In genomic region chr9:7354704-7355103, GRCh38 we compare ENCODE assay signal across 34 cellular contexts.
"Had no signal": no experiment of that assay in that cellular context is flagged by ENCODE, and none has a peak within 500 bp of the region (broad histone marks: within the 10 kb centered on the region; RNA-seq: fewer than 3 reads in every experiment).

No MANE protein-coding gene starts in this region.

- DNase-seq: activated effector memory CD4-positive, alpha-beta T cell treated with anti-CD3 and anti-CD28 coated beads, Interleukin-2, amount 50 U/mL, for 16 hours; activated effector memory CD4-positive, alpha-beta T cell treated with Interleukin-2 at 50 U/mL for 16 hours; activated gamma-delta T cell; activated gamma-delta T cell treated with Interleukin-2 at 50 U/mL for 16 hours; activated naive CD4-positive, alpha-beta T cell; activated naive CD4-positive, alpha-beta T cell treated with anti-CD3 and anti-CD28 coated beads for 36 hours; activated naive CD4-positive, alpha-beta T cell treated with anti-CD3 and anti-CD28 coated beads, Interleukin-2, amount 10 ng/mL, durations not matched to agents 7 days and 5 days; activated naive CD4-positive, alpha-beta T cell treated with anti-CD3 and anti-CD28 coated beads, Interleukin-2, amount 50 U/mL, for 16 hours; activated naive CD4-positive, alpha-beta T cell treated with Interleukin-2 at 50 U/mL for 16 hours; activated naive CD8-positive, alpha-beta T cell treated with anti-CD3 and anti-CD28 coated beads, Interleukin-2, amount 10 ng/mL, durations not matched to agents 7 days and 5 days; activated T-cell treated with anti-CD3 and anti-CD28 coated beads for 4 hours; activated T-cell treated with anti-CD3 and anti-CD28 coated beads, Interleukin-2, amount 50 U/mL, for 1 hour; activated T-cell treated with anti-CD3 and anti-CD28 coated beads, Interleukin-2, amount 50 U/mL, for 24 hours; activated T-cell treated with anti-CD3 and anti-CD28 coated beads, Interleukin-2, amount 50 U/mL, for 4 hours; activated T-cell treated with anti-CD3 and anti-CD28 coated beads, Interleukin-2, amount 50 U/mL, for 48 hours; activated T-cell treated with anti-CD3 and anti-CD28 coated beads, Interleukin-2, amount 50 U/mL, for 72 hours; adrenal gland; amniotic stem cell; amygdala; anterior cingulate cortex; aorta; body of pancreas; brain microvascular endothelial cell; caudate nucleus; central memory CD4-positive, alpha-beta T cell; cerebellar nuclear complex had no signal

- H3K27me3 Mint-ChIP-seq: brain had no signal

- H3K27ac Mint-ChIP-seq: activated naive CD4-positive, alpha-beta T cell treated with anti-CD3 and anti-CD28 coated beads for 36 hours; activated naive CD4-positive, alpha-beta T cell treated with anti-CD3 and anti-CD28 coated beads, Interleukin-2, amount 10 ng/mL, durations not matched to agents 7 days and 5 days; activated naive CD4-positive, alpha-beta T cell treated with anti-CD3 and anti-CD28 coated beads, Interleukin-2, amount 50 U/mL, for 24 hours; activated naive CD4-positive, alpha-beta T cell treated with anti-CD3 and anti-CD28 coated beads, Interleukin-2, amount 50 U/mL, for 72 hours; activated naive CD8-positive, alpha-beta T cell; activated naive CD8-positive, alpha-beta T cell treated with anti-CD3 and anti-CD28 coated beads, Interleukin-2, amount 10 ng/mL, durations not matched to agents 7 days and 5 days; activated T-cell treated with anti-CD3 and anti-CD28 coated beads, Interleukin-2, amount 50 U/mL, for 24 hours; activated T-cell treated with anti-CD3 and anti-CD28 coated beads, Interleukin-2, amount 50 U/mL, for 72 hours; activated T-helper 1 cell treated with anti-CD3 and anti-CD28 coated beads, Interleukin-12 subunit alpha, Interleukin-12 subunit beta, Interleukin-2, Interleukin-4 antibody, amounts not matched to agents 30 ng/mL and 10 ng/mL and 1 ng/mL, durations not matched to agents 14 hours and 24 hours and 36 hours; activated T-helper 17 cell treated with anti-CD3 and anti-CD28 coated beads, Interleukin-2, amount 50 U/mL, for 72 hours; activated T-helper 2 cell treated with anti-CD3 and anti-CD28 coated beads, Interferon-gamma antibody, Interleukin-2, Interleukin-4, amounts not matched to agents 10 μg/mL and 5 μg/mL and 100 μg/mL, durations not matched to agents 14 hours and 24 hours and 36 hours; brain had no signal

- H3K4me3 Mint-ChIP-seq: activated naive CD4-positive, alpha-beta T cell treated with anti-CD3 and anti-CD28 coated beads for 36 hours; activated naive CD4-positive, alpha-beta T cell treated with anti-CD3 and anti-CD28 coated beads, Interleukin-2, amount 10 ng/mL, durations not matched to agents 7 days and 5 days; activated naive CD4-positive, alpha-beta T cell treated with anti-CD3 and anti-CD28 coated beads, Interleukin-2, amount 50 U/mL, for 24 hours; activated naive CD8-positive, alpha-beta T cell; activated naive CD8-positive, alpha-beta T cell treated with anti-CD3 and anti-CD28 coated beads, Interleukin-2, amount 10 ng/mL, durations not matched to agents 7 days and 5 days; activated T-cell treated with anti-CD3 and anti-CD28 coated beads, Interleukin-2, amount 50 U/mL, for 24 hours; activated T-cell treated with anti-CD3 and anti-CD28 coated beads, Interleukin-2, amount 50 U/mL, for 4 hours; activated T-cell treated with anti-CD3 and anti-CD28 coated beads, Interleukin-2, amount 50 U/mL, for 72 hours; activated T-helper 1 cell treated with anti-CD3 and anti-CD28 coated beads, Interleukin-12 subunit alpha, Interleukin-12 subunit beta, Interleukin-2, Interleukin-4 antibody, amounts not matched to agents 30 ng/mL and 10 ng/mL and 1 ng/mL, durations not matched to agents 14 hours and 24 hours and 36 hours; activated T-helper 17 cell treated with anti-CD3 and anti-CD28 coated beads, Interleukin-2, amount 50 U/mL, for 72 hours; brain; central memory CD8-positive, alpha-beta T cell had no signal

- H3K36me3 Mint-ChIP-seq: activated naive CD4-positive, alpha-beta T cell treated with anti-CD3 and anti-CD28 coated beads, Interleukin-2, amount 10 ng/mL, durations not matched to agents 7 days and 5 days; activated naive CD4-positive, alpha-beta T cell treated with anti-CD3 and anti-CD28 coated beads, Interleukin-2, amount 50 U/mL, for 24 hours; activated naive CD8-positive, alpha-beta T cell; activated naive CD8-positive, alpha-beta T cell treated with anti-CD3 and anti-CD28 coated beads, Interleukin-2, amount 10 ng/mL, durations not matched to agents 7 days and 5 days; brain had no signal

- H3K4me1 Mint-ChIP-seq: activated naive CD4-positive, alpha-beta T cell treated with anti-CD3 and anti-CD28 coated beads, Interleukin-2, amount 10 ng/mL, durations not matched to agents 7 days and 5 days; activated naive CD4-positive, alpha-beta T cell treated with anti-CD3 and anti-CD28 coated beads, Interleukin-2, amount 50 U/mL, for 24 hours; activated naive CD8-positive, alpha-beta T cell treated with anti-CD3 and anti-CD28 coated beads, Interleukin-2, amount 10 ng/mL, durations not matched to agents 7 days and 5 days; activated T-helper 17 cell treated with anti-CD3 and anti-CD28 coated beads, Interleukin-2, amount 50 U/mL, for 72 hours; brain; central memory CD8-positive, alpha-beta T cell had no signal

- ATAC-seq: activated naive CD4-positive, alpha-beta T cell treated with anti-CD3 and anti-CD28 coated beads, Interleukin-2, amount 50 U/mL, for 72 hours; activated T-cell treated with anti-CD3 and anti-CD28 coated beads, Interleukin-2, amount 50 U/mL, for 4 hours; activated T-cell treated with anti-CD3 and anti-CD28 coated beads, Interleukin-2, amount 50 U/mL, for 72 hours; activated T-helper 17 cell treated with anti-CD3 and anti-CD28 coated beads, Interleukin-2, amount 50 U/mL, for 72 hours; body of pancreas had no signal

- H3K9me3 Mint-ChIP-seq: activated naive CD4-positive, alpha-beta T cell treated with anti-CD3 and anti-CD28 coated beads, Interleukin-2, amount 10 ng/mL, durations not matched to agents 7 days and 5 days; activated T-cell treated with anti-CD3 and anti-CD28 coated beads, Interleukin-2, amount 50 U/mL, for 24 hours; activated T-helper 1 cell treated with anti-CD3 and anti-CD28 coated beads, Interleukin-12 subunit alpha, Interleukin-12 subunit beta, Interleukin-2, Interleukin-4 antibody, amounts not matched to agents 30 ng/mL and 10 ng/mL and 1 ng/mL, durations not matched to agents 14 hours and 24 hours and 36 hours had no signal
